ENCODE assay signal across 8 cellular contexts in the genomic region with DNA sequence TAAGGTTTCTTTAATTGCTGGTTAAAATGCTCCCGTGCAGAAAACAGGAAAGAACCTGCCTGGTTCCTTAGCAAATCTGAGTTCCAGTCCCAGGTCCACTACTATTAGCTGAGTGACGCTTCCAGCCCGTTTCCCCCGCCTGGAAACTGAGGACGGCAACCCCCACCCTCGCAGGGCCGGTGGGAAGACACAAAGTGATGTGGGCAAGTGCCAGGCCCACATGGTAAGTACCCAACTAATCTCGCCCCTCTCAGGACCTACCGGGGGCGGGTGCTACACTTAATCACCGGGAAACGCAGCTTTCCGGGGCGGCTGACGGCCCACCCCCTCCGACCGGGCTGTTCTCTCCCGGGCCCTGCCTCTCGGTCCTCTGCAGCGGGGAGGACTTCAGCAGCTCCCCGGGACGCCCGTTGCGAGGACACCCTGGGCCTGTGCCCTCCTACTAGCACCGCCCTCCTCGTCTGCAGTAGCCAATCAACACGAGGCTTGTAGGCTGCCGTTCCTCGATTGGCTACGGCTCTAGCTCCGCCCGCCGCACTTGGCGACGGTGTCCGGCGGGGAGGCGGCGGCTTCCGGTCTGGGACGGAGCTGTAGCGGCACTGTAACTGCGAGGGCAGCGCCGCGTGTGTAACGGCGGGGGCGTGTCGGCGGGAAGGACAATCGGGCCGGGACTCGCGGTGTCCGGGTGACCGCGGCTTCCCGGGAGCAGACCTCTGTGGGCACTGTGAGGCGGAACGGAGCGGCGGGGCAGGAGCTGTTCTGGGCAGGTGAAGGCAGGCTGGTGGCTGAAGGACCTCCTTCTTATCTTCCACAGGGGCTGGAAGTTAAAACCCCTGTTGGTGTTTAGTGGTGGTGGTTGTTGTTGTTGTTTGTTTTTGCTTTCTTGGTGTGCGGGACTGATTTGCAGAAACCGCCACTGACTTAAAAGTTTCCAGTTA. TPM values are rescaled to one million over a fixed set of nuclear protein-coding genes. Genes with fewer than 3 reads are reported as not detected.
A peak's percentile ranks its signal among the peaks of the same experiment; 100 is the strongest.
DNase-seq lines count a peak whose midpoint lies in the region; ATAC-seq, FAIRE-seq and TF ChIP-seq lines count a peak whose summit lies in the region.

A gene with protein sequence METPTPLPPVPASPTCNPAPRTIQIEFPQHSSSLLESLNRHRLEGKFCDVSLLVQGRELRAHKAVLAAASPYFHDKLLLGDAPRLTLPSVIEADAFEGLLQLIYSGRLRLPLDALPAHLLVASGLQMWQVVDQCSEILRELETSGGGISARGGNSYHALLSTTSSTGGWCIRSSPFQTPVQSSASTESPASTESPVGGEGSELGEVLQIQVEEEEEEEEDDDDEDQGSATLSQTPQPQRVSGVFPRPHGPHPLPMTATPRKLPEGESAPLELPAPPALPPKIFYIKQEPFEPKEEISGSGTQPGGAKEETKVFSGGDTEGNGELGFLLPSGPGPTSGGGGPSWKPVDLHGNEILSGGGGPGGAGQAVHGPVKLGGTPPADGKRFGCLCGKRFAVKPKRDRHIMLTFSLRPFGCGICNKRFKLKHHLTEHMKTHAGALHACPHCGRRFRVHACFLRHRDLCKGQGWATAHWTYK (plus strand): TSS at position 568 of the 938 bp plus-strand sequence. CDS start 525 bp downstream, outside the sequence.

- H2BK15ac ChIP-seq in H1 (ENCODE audit: low read length) (no peak within 1 kb of the TSS), mesenchymal stem cell (ENCODE audit: low read depth, poor library complexity, severe bottlenecking) (no peak within 1 kb of the TSS)

- H2AK5ac ChIP-seq in H1 (ENCODE audit: low read depth, low read length): no peak within 1 kb of the TSS
- peak within 1 kb of the TSS; percentile 37 for H2AK5ac ChIP-seq in mesenchymal stem cell (ENCODE audit: low read length, severe bottlenecking)

- no peaks in the 10 kb centered on the region for H3K9me3 ChIP-seq in H1 (ENCODE audit: insufficient read depth in 2 of 2, low read depth in 1 of 2, low read length in 1 of 2)
- no peaks in the 10 kb centered on the region for H3K9me3 ChIP-seq in mesenchymal stem cell (ENCODE audit: control insufficient read depth, low read length)

- H4K8ac ChIP-seq in H1 (ENCODE audit: extremely low read depth, insufficient read depth, low read length) (peak within 1 kb of the TSS; percentile 76), mesenchymal stem cell (ENCODE audit: low read length) (peak within 1 kb of the TSS; percentile 91)

- no peak for FAIRE-seq in H1 (lab: Jason Lieb, UNC)

- H3K27ac ChIP-seq in H1 (ENCODE audit: low read depth, low read length): peak within 1 kb of the TSS; percentile 32; the same call in 1 of the 2 replicates
- peak within 1 kb of the TSS; percentile 68 for H3K27ac ChIP-seq in mesenchymal stem cell (ENCODE audit: low read length, poor library complexity, severe bottlenecking)

- H3K23me2 ChIP-seq in H1 (ENCODE audit: low read depth, low read length): peaks cover 9% of the 10 kb centered on the region

- ATAC-seq in GM21367 (IDR thresholded peaks at IDR 0.05; ENCODE audit: unreplicated experiment): peak; percentile 90

- no peak within 1 kb of the TSS for H3K23ac ChIP-seq in H1 (ENCODE audit: insufficient read length)
- H3K23ac ChIP-seq in mesenchymal stem cell (ENCODE audit: low read length in 2 of 2): peak within 1 kb of the TSS in 1 of 2 experiments; percentile 61

- H3K4me3 ChIP-seq in H1 (ENCODE audit: extremely low read depth in 1 of 4, insufficient read depth in 2 of 4, low read depth in 3 of 4, low read length in 4 of 4) (peak within 1 kb of the TSS; percentile 52 to 93 (median 88)), mesenchymal stem cell (ENCODE audit: insufficient read depth in 1 of 2, low read depth in 1 of 2, low read length in 2 of 2) (peak within 1 kb of the TSS; percentile 87 to 99)

- H3K79me1 ChIP-seq in H1 (ENCODE audit: low read depth, low read length): peaks cover 5% of the 10 kb centered on the region; the same call in 1 of the 2 replicates
- H3K79me1 ChIP-seq in mesenchymal stem cell (replicated peaks; ENCODE audit: low read length, poor library complexity, severe bottlenecking): peaks cover 39% of the 10 kb centered on the region

- H2BK120ac ChIP-seq in H1 (replicated peaks; ENCODE audit: low read depth, low read length) (no peak within 1 kb of the TSS), mesenchymal stem cell (ENCODE audit: low read depth, low read length) (no peak within 1 kb of the TSS)

- TF ChIP-seq EP300 in H1 (IDR thresholded peaks at IDR 0.05; ENCODE audit: borderline replicate concordance in 1 of 2, low read depth in 2 of 2, low read length in 2 of 2): no peak

- TF ChIP-seq RAD21 in H1 (IDR thresholded peaks at IDR 0.05 in 1 of 2, conservative IDR thresholded peaks at IDR 0.05 in 1 of 2; ENCODE audit: low read depth in 2 of 2, low read length in 2 of 2): peak in 1 of 2 experiments; percentile 0; a peak in 1 of 4 replicates

- H2BK20ac ChIP-seq in H1 (ENCODE audit: low read length): no peak within 1 kb of the TSS

- H4K5ac ChIP-seq in H1 (ENCODE audit: insufficient read length, low read depth, low read length): peak within 1 kb of the TSS; percentile 32

- H2BK12ac ChIP-seq in H1 (ENCODE audit: low read depth, low read length): no peak within 1 kb of the TSS
- H2BK12ac ChIP-seq in mesenchymal stem cell (ENCODE audit: low read length in 2 of 2): peak within 1 kb of the TSS in 1 of 2 experiments; percentile 51

- CTCF ChIA-PET in H1 (lab: Charles Lee; ENCODE audit: partially characterized antibody): interaction anchor here (0.9 to 1.4 kb wide), 4 partner anchors 22 to 65 kb away, joined by 3 read pairs; no protein-coding TSS in a partner anchor

- H2BK5ac ChIP-seq in H1 (ENCODE audit: low read depth, low read length) (peak within 1 kb of the TSS; percentile 75), mesenchymal stem cell (ENCODE audit: low read depth, low read length, poor library complexity, severe bottlenecking) (peak within 1 kb of the TSS; percentile 8)

- H3K4me2 ChIP-seq in H1 (ENCODE audit: insufficient read depth in 1 of 2, low read depth in 2 of 2, low read length in 2 of 2) (peak within 1 kb of the TSS; percentile 69 to 81), mesenchymal stem cell (ENCODE audit: low read length, poor library complexity, severe bottlenecking) (peak within 1 kb of the TSS; percentile 96)

- H3K79me2 ChIP-seq in H1 (ENCODE audit: control insufficient read depth in 1 of 2, insufficient read depth in 2 of 2, low read length in 2 of 2): peaks cover 0 to 13% of the 10 kb centered on the region in 2 experiments; a peak in 2 of 4 replicates

- H3K14ac ChIP-seq in H1 (ENCODE audit: insufficient read length) (no peak within 1 kb of the TSS), mesenchymal stem cell (ENCODE audit: low read length in 2 of 2) (peak within 1 kb of the TSS in 1 of 2 experiments; percentile 89)

- peaks cover 0 to 2% of the 10 kb centered on the region in 2 experiments for H4K20me1 ChIP-seq in H1 (replicated peaks in 1 of 2; ENCODE audit: control insufficient read depth in 1 of 2, insufficient read depth in 2 of 2, low read length in 2 of 2)

- H3K27me3 ChIP-seq in H1 (replicated peaks in 1 of 4; ENCODE audit: control insufficient read depth in 3 of 4, extremely low read depth in 1 of 4, insufficient read depth in 3 of 4, low read length in 3 of 4): no peaks in the 10 kb centered on the region
- no peaks in the 10 kb centered on the region for H3K27me3 ChIP-seq in mesenchymal stem cell (ENCODE audit: control insufficient read depth in 1 of 2, insufficient read depth in 1 of 2, low read length in 2 of 2)

- POLR2A ChIA-PET in H1 (lab: Charles Lee; ENCODE audit: partially characterized antibody): interaction anchor here (0.9 to 17.2 kb wide), 23 partner anchors 8 to 238 kb away, joined by 3 to 381 read pairs (median 5); a partner anchor contains a TSS

- peak; percentile 76 to 78 for TF ChIP-seq POLR2A in H1 (IDR thresholded peaks at IDR 0.05; ENCODE audit: control extremely low read depth in 1 of 2, low read depth in 2 of 2, low read length in 2 of 2)

- H3K4ac ChIP-seq in H1 (replicated peaks; ENCODE audit: insufficient read length, low read depth, low read length): no peak within 1 kb of the TSS
- peak within 1 kb of the TSS; percentile 27 to 85 for H3K4ac ChIP-seq in mesenchymal stem cell (ENCODE audit: low read depth in 1 of 2, low read length in 2 of 2)

- no peak for TF ChIP-seq CTCF in H1 (IDR thresholded peaks at IDR 0.05; ENCODE audit: control extremely low read depth in 1 of 3, insufficient read depth in 1 of 3, low read depth in 1 of 3, low read length in 3 of 3)

- H2AFZ ChIP-seq in H1 (ENCODE audit: low read length): peak within 1 kb of the TSS; percentile 28; the same call in 1 of the 2 replicates
- H2AFZ ChIP-seq in mesenchymal stem cell (ENCODE audit: low read depth, low read length): peak within 1 kb of the TSS; percentile 83

- H3K4me1 ChIP-seq in H1 (replicated peaks in 1 of 4; ENCODE audit: control insufficient read depth in 3 of 4, insufficient read depth in 4 of 4, low read length in 3 of 4) (peaks cover 0 to 5% (median 4%) of the 10 kb centered on the region in 4 experiments; a peak in 6 of 7 replicates), mesenchymal stem cell (ENCODE audit: control insufficient read depth, insufficient read depth, low read depth, low read length) (peaks cover 7% of the 10 kb centered on the region)

- peak within 1 kb of the TSS; percentile 15 to 75 (median 69) for H3K9ac ChIP-seq in H1 (replicated peaks in 1 of 4; ENCODE audit: extremely low read depth in 1 of 4, low read depth in 3 of 4, low read length in 3 of 4)
- H3K9ac ChIP-seq in mesenchymal stem cell (ENCODE audit: low read length): peak within 1 kb of the TSS; percentile 97

- H3K36me3 ChIP-seq in H1 (ENCODE audit: control insufficient read depth in 2 of 4, insufficient read depth in 4 of 4, low read length in 3 of 4) (peaks cover 14 to 40% (median 22%) of the 10 kb centered on the region in 4 experiments), mesenchymal stem cell (ENCODE audit: control insufficient read depth in 1 of 2, insufficient read depth in 2 of 2, low read depth in 1 of 2, low read length in 2 of 2) (peaks cover 29 to 32% of the 10 kb centered on the region in 2 experiments)

- peak within 1 kb of the TSS; percentile 83 for H3K18ac ChIP-seq in H1 (ENCODE audit: extremely low read depth, low read length)
- peak within 1 kb of the TSS; percentile 55 to 81 for H3K18ac ChIP-seq in mesenchymal stem cell (ENCODE audit: low read depth in 1 of 2, low read length in 2 of 2)

- H4K91ac ChIP-seq in H1 (replicated peaks; ENCODE audit: insufficient read length, low read length) (peak within 1 kb of the TSS; percentile 35), mesenchymal stem cell (ENCODE audit: low read length) (peak within 1 kb of the TSS; percentile 62)

- 2% methylated on average over 61 of the region's 65 CpGs; no CpG with 5 or more reads in 1 of the 2 experiments for WGBS in H1 (ENCODE audit: extremely low coverage in 1 of 2, insufficient coverage in 1 of 2, insufficient read length in 1 of 2, insufficient replicate concordance in 2 of 2, low coverage in 1 of 2, low lambda C conversion rate in 2 of 2, missing lambda C conversion rate in 1 of 2), 2 experiments
- WGBS in mesenchymal stem cell: 0% methylated on average over 65 of the region's 65 CpGs

- peak within 1 kb of the TSS; percentile 62 for H3K56ac ChIP-seq in H1 (replicated peaks; ENCODE audit: insufficient read length, low read depth, low read length)

- DNase-seq in COR-L47 (lab: John Stamatoyannopoulos, UW) (peak; percentile 96), HT1080 (ENCODE audit: low read depth) (peak; percentile 94), NOMO-1 (lab: John Stamatoyannopoulos, UW; ENCODE audit: unreplicated experiment in 2 of 2) (peak; percentile 93 to 95), H1 (ENCODE audit: low read depth in 1 of 2, low spot score in 2 of 2) (peak; percentile 86 to 94), mesenchymal stem cell (peak; percentile 97)
- DNase-seq in activated CD8-positive, alpha-beta memory T cell treated with anti-CD3 and anti-CD28 coated beads for 4 hours (ENCODE audit: low read depth in 2 of 2): peak; percentile 84 to 90
- peak; percentile 87 for DNase-seq in stimulated activated CD8-positive, alpha-beta memory T cell treated with anti-CD3 and anti-CD28 coated beads, Interleukin-12 subunit alpha, Interleukin-12 subunit beta, amount 100 ng/mL, for 24 hours (ENCODE audit: extremely low read depth)

RNA-seq across cellular contexts. Expression of the gene that starts here (rescaled TPM):
- 8.2 and 8.4 TPM in 2 replicates for total RNA-seq in HT1080 (2014; rRNA removed; shearing (Covaris generic))
- polyA plus RNA-seq in HT1080 (2015; cell fraction: cytosol; rRNA removed): 8.4 and 9.5 TPM in 2 replicates
- 16.9 and 18.2 TPM in 2 replicates for polyA plus RNA-seq in HT1080 (2015; cell fraction: nucleus; rRNA removed)
- 20.2 and 25.0 TPM in 2 replicates for total RNA-seq in H1 (2021; fragmentation: NEBNext Ultra II Directional; extraction: Animal tissue kit (Norgen Biotek cat#: 25700))
- 15.1 and 16.9 TPM in 2 replicates for polyA plus RNA-seq in H1 (2011; rRNA removed)
- 17.9 TPM for polyA plus RNA-seq in H1 (2011; cell fraction: cytosol; rRNA removed)
- polyA plus RNA-seq in H1 (2011; cell fraction: nucleus; rRNA removed): 54.7 TPM
- 28.1 to 36.7 TPM (median 31.7 TPM) in 4 replicates for polyA plus RNA-seq in H1 (2012, experiment 1 of 2)
- polyA plus RNA-seq in H1 (2012, experiment 2 of 2): 23.3 TPM
- 12.5 TPM for polyA plus RNA-seq in H1 (2013, experiment 1 of 2)
- 13.7 TPM for polyA plus RNA-seq in H1 (2013, experiment 2 of 2)
- 24.1 and 24.3 TPM in 2 replicates for polyA minus RNA-seq in H1 (2011; rRNA and poly(A)+ RNA removed)
- 17.0 TPM for polyA minus RNA-seq in H1 (2011; cell fraction: cytosol; rRNA and poly(A)+ RNA removed)
- 9.4 TPM for polyA minus RNA-seq in H1 (2011; cell fraction: nucleus; rRNA and poly(A)+ RNA removed)
- 3.6 TPM for polyA plus RNA-seq in mesenchymal stem cell (2013, experiment 1 of 2)
- 3.9 TPM for polyA plus RNA-seq in mesenchymal stem cell (2013, experiment 2 of 2)

Comparison
In these comparisons a context has a peak if more than half of its experiments do, and no peak if none do; other contexts are left out.
1. Peak in every context shown above with its lines: DNase-seq, ATAC-seq, H3K4me3 ChIP-seq and H3K27ac ChIP-seq.